In the genomic region with DNA sequence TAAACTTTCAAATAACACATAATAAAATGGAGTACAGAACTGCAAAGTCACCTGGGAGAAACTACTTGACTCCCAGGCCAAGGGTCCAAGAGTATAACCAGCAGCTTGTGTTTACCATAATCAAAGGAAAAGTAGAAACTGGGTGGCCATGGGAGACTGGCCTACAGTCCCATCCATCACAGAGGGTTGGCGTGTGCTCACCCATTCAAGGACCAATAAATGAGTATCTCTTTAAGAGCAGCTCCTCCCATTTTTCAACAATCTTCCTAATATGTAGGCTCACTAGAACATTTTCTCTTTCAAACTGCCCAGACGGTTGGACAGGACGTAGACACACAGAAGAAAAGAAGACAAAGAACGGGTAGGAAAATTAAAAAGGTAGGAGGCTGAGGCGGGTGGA, we compare ENCODE assay signal across 26 cellular contexts. TPM values are rescaled to one million over a fixed set of nuclear protein-coding genes. Genes with fewer than 3 reads are reported as not detected.
DNase-seq lines count a peak whose midpoint lies in the region; FAIRE-seq and TF ChIP-seq lines count a peak whose summit lies in the region.
"Had no signal": no experiment of that assay in that cellular context is flagged by ENCODE, and none has a peak within 500 bp of the region (broad histone marks: within the 10 kb centered on the region; RNA-seq: fewer than 3 reads in every experiment).

FMO3 (plus strand) TSS at position 302 of the 400 bp plus-strand sequence. CDS start 1,754 bp downstream, outside the sequence.

- H3K36me3 ChIP-seq in kidney (ENCODE audit: control insufficient read depth in 1 of 2, insufficient read depth in 2 of 2, low read length in 2 of 2): no peaks in the 10 kb centered on the region
- no peaks in the 10 kb centered on the region for H3K36me3 ChIP-seq in sigmoid colon
- H3K36me3 ChIP-seq: BLaER1 treated with 17β-estradiol and CSF1 and Interleukin-3, amounts not matched to agents 10 nM and 100 nM had no signal

- intact Hi-C loops in kidney (cut with DNase I) (loop anchor here (10.0 kb wide), 1 partner anchor 104 kb away; no protein-coding TSS in a partner anchor), sigmoid colon (cut with DNase I) (no loop called here)

- TF ChIP-seq EP300 in sigmoid colon (IDR thresholded peaks at IDR 0.05): no peak

- no peak within 1 kb of the TSS for H3K9ac ChIP-seq in kidney (ENCODE audit: low read length in 2 of 2)
- H3K9ac ChIP-seq: BLaER1 treated with 17β-estradiol and CSF1 and Interleukin-3, amounts not matched to agents 10 nM and 100 nM had no signal

- TF ChIP-seq CTCF in kidney (IDR thresholded peaks at IDR 0.05; ENCODE audit: borderline replicate concordance, extremely low read depth, insufficient read depth): no peak
- TF ChIP-seq CTCF in subcutaneous adipose tissue (IDR thresholded peaks at IDR 0.05; ENCODE audit: low read depth): no peak
- TF ChIP-seq CTCF in sigmoid colon (IDR thresholded peaks at IDR 0.05): no peak

- H3K27ac ChIP-seq in kidney (ENCODE audit: low read depth in 2 of 2, low read length in 2 of 2) (peak within 1 kb of the TSS in 1 of 2 donors; percentile 28), sigmoid colon (no peak within 1 kb of the TSS)
- H3K27ac ChIP-seq: BLaER1 treated with 17β-estradiol and CSF1 and Interleukin-3, amounts not matched to agents 10 nM and 100 nM; RWPE1 had no signal

- H3K4me3 ChIP-seq in kidney (ENCODE audit: low read length in 2 of 2): peak within 1 kb of the TSS; percentile 18 to 39
- H3K4me3 ChIP-seq in sigmoid colon: no peak within 1 kb of the TSS
- H3K4me3 ChIP-seq: BLaER1 treated with 17β-estradiol and CSF1 and Interleukin-3, amounts not matched to agents 10 nM and 100 nM had no signal

- no peak for FAIRE-seq in kidney (lab: Jason Lieb, UNC)
- FAIRE-seq: A204.1, G401.6, H54 had no signal

- DNase-seq in Daoy (ENCODE audit: low read depth) (peak; percentile 23), RPMI7951 (ENCODE audit: low read depth) (peak; percentile 81), kidney (no peak), D341Med (ENCODE audit: low spot score) (no peak), sigmoid colon (no peak), NCI-H1092 treated with DMSO at 0.1 percent for 48 hours (lab: John Stamatoyannopoulos, UW) (no peak)
- DNase-seq: AML-193; CD4-positive, alpha-beta T cell; DMS53; Kasumi-1; MV-4-11; NCI-H1105 treated with DMSO at 0.1 percent for 48 hours; NCI-H1694; NCI-H2029 treated with DMSO at 0.1 percent for 48 hours; NCI-H2227 treated with DMSO at 0.1 percent for 48 hours; NCI-H526 treated with DMSO at 0.1 percent for 48 hours; SHP77 had no signal

- 82 to 94% methylated on average over 5 of the region's 5 CpGs for whole genome bisulfite sequencing in sigmoid colon, 2 donors

- H3K4me1 ChIP-seq in kidney (ENCODE audit: control insufficient read depth in 1 of 2, insufficient read depth in 1 of 2, low read depth in 1 of 2, low read length in 2 of 2) (no peaks in the 10 kb centered on the region), sigmoid colon (no peaks in the 10 kb centered on the region)
- H3K4me1 ChIP-seq: BLaER1 treated with 17β-estradiol and CSF1 and Interleukin-3, amounts not matched to agents 10 nM and 100 nM had no signal

- no peak for TF ChIP-seq POLR2A in sigmoid colon (IDR thresholded peaks at IDR 0.05)

- H3K9me3 ChIP-seq in kidney (ENCODE audit: control insufficient read depth in 1 of 2, low read length in 2 of 2): no peaks in the 10 kb centered on the region
- no peaks in the 10 kb centered on the region for H3K9me3 ChIP-seq in sigmoid colon
- H3K9me3 ChIP-seq: BLaER1 treated with 17β-estradiol and CSF1 and Interleukin-3, amounts not matched to agents 10 nM and 100 nM had no signal

- no peaks in the 10 kb centered on the region for H3K27me3 ChIP-seq in sigmoid colon
- H3K27me3 ChIP-seq: BLaER1 treated with 17β-estradiol and CSF1 and Interleukin-3, amounts not matched to agents 10 nM and 100 nM had no signal

RNA-seq across cellular contexts. Expression of gene FMO3, which starts in this region (rescaled TPM):
- total RNA-seq in Daoy (2014; rRNA removed; shearing (Covaris generic)): 1.8 and 2.7 TPM in 2 replicates
- 50.1 and 58.6 TPM in 2 replicates for total RNA-seq in RPMI7951 (2014; rRNA removed; shearing (Covaris generic))
- total RNA-seq in kidney: 19.3 TPM
- polyA plus RNA-seq in kidney (ENCODE audit: insufficient read depth, low read depth, low replicate concordance): 7.7 TPM
- 10 to 100 TPM; 10.4 to 35.2 (median 27.7) TPM for total RNA-seq in subcutaneous adipose tissue
- total RNA-seq in sigmoid colon: 1 to 10 TPM in 2 of 4 donors, not detected in 2; 1.8 to 2.3 TPM
- polyA plus RNA-seq in sigmoid colon: 1 to 10 TPM in 1 of 3 donors, under 1 TPM in 2; 0.82 to 1.8 (median 0.92) TPM
- total RNA-seq: CD4-positive, alpha-beta T cell; HT-29; MCF 10A; NCI-H460 had no signal

Comparison
In these comparisons a context has a peak if more than half of its experiments do, and no peak if none do; other contexts are left out.
1. DNase-seq: peak in Daoy (single experiment) and RPMI7951 (single experiment); none in kidney (single experiment), D341Med (single experiment), sigmoid colon (single experiment) and NCI-H1092 treated with DMSO at 0.1 percent for 48 hours (single experiment).
2. H3K4me3 ChIP-seq: peak in kidney (2 of 2); none in sigmoid colon (0 of 4).